ENCODE assay signal across 8 cellular contexts in genomic region chr4:127997534-127998388, GRCh38.
DNase-seq lines count a peak whose midpoint lies in the region; ATAC-seq and TF ChIP-seq lines count a peak whose summit lies in the region.

No MANE protein-coding gene starts in this region.

- peak; percentile 98 for ATAC-seq in GM21367 (IDR thresholded peaks at IDR 0.05; ENCODE audit: unreplicated experiment)
- ATAC-seq in HG03460 (IDR thresholded peaks at IDR 0.05; ENCODE audit: unreplicated experiment) = peak; percentile 98

- DNase-seq in GM12864 (ENCODE audit: low read depth) (peak; percentile 72), iris pigment epithelial cell (ENCODE audit: low read depth) (peak; percentile 55), LoVo (ENCODE audit: low spot score) (no peak), DMS79 treated with DMSO at 0.1 percent for 48 hours (lab: John Stamatoyannopoulos, UW) (no peak), NCI-H446 (lab: John Stamatoyannopoulos, UW) (no peak)
- peak; percentile 1 to 7 for DNase-seq in activated CD4-positive, alpha-beta T cell treated with anti-CD3 and anti-CD28 coated beads, Interleukin-2, amount 50 U/mL, for 4 hours

- TF ChIP-seq CTCF in GM12864 (IDR thresholded peaks at IDR 0.05; ENCODE audit: low read depth, low read length, missing control alignments) = peak; percentile 58

- H3K4me3 ChIP-seq in GM12864 (ENCODE audit: low read depth, low read length) = no peak overlapping the region

Comparison
In these comparisons a context has a peak if more than half of its experiments do, and no peak if none do; other contexts are left out.
1. DNase-seq: peak in GM12864 (single experiment), activated CD4-positive, alpha-beta T cell treated with anti-CD3 and anti-CD28 coated beads, Interleukin-2, amount 50 U/mL, for 4 hours (2 of 2) and iris pigment epithelial cell (single experiment); none in LoVo (single experiment), DMS79 treated with DMSO at 0.1 percent for 48 hours (single experiment) and NCI-H446 (0 of 2).